ENCODE assay signal across 8 cellular contexts in the genomic region with DNA sequence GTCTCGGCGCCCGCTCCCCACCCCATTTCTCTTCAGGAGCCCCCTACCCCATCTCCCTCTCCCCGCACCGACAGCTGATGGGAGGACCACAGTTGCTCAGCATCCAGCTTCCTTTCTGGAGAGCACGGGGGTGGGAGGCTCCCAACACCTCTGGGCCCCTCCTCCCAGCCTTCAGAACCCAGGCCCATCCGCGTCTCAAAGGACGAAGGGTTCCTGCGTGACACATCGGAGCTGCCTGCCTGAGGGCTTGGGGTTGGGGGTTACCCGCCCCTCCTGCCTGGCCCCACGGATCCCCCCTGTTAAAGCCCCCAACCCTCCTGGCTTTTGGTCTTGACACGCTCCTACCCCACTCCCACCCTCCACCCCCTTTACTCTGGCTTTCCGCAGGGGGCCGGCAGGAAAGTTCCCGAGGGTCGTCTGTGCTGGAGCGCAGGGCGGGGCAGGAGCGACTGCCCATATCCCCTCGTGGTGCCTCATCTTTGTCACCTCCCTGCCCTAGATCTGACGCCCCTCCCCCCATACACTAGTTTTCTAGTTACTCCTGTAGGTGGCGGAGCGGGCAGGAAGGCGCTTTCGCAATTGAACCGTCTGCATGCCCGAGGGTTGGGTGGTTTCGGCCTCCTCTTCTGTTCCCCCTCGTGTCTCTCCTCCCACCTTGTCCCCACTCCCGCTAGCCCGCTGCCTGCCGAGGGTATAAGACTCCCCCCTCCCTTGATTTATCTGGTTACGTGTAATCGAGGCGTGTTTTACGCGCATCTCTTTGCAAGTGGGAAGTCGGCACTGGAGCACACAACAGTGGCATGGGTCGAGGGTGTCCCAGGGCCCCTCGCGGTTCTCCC. TPM values are rescaled to one million over a fixed set of nuclear protein-coding genes. Genes with fewer than 3 reads are reported as not detected.
DNase-seq lines count a peak whose midpoint lies in the region; ATAC-seq lines count a peak whose summit lies in the region.

No MANE protein-coding gene starts in this region.

- peak overlapping the region; percentile 96 for H3K27ac Mint-ChIP-seq in activated CD4-positive, alpha-beta T cell treated with anti-CD3 and anti-CD28 coated beads, Interleukin-2, amount 10 ng/mL, durations not matched to agents 7 days and 5 days

- DNase-seq in activated gamma-delta T cell treated with Interleukin-2 at 50 U/mL for 16 hours = peak; percentile 80
- no peak for DNase-seq in activated gamma-delta T cell (lab: John Stamatoyannopoulos, UW)
- peak; percentile 71 for DNase-seq in NCI-H2196 (lab: John Stamatoyannopoulos, UW; ENCODE audit: unreplicated experiment)
- peak; percentile 93 for DNase-seq in activated CD4-positive, alpha-beta T cell treated with anti-CD3 and anti-CD28 coated beads, Interleukin-2, amount 10 ng/mL, durations not matched to agents 7 days and 5 days
- peak; percentile 61 for DNase-seq in dedifferentiated amniotic fluid mesenchymal stem cell (ENCODE audit: extremely low spot score)
- DNase-seq in left lobe of liver (ENCODE audit: low spot score) = peak; percentile 78
- peak; percentile 68 to 82 for DNase-seq in stimulated activated CD4-positive, alpha-beta T cell treated with anti-CD3 and anti-CD28 coated beads, Interleukin-1b, Interleukin-23, amount 100 ng/mL, for 4 hours (ENCODE audit: low read depth in 2 of 2)

- ATAC-seq in left lobe of liver (peak; percentile 70), GM18517 (IDR thresholded peaks at IDR 0.05; ENCODE audit: unreplicated experiment) (no peak)

- peaks cover 43% of the 10 kb centered on the region for H3K4me1 Mint-ChIP-seq in activated CD4-positive, alpha-beta T cell treated with anti-CD3 and anti-CD28 coated beads, Interleukin-2, amount 10 ng/mL, durations not matched to agents 7 days and 5 days

- peaks cover 13% of the 10 kb centered on the region for H3K36me3 Mint-ChIP-seq in activated CD4-positive, alpha-beta T cell treated with anti-CD3 and anti-CD28 coated beads, Interleukin-2, amount 10 ng/mL, durations not matched to agents 7 days and 5 days (ENCODE audit: low read depth)

- peaks cover 12% of the 10 kb centered on the region for H3K27me3 Mint-ChIP-seq in activated CD4-positive, alpha-beta T cell treated with anti-CD3 and anti-CD28 coated beads, Interleukin-2, amount 10 ng/mL, durations not matched to agents 7 days and 5 days

- no peaks in the 10 kb centered on the region for H3K9me3 Mint-ChIP-seq in activated CD4-positive, alpha-beta T cell treated with anti-CD3 and anti-CD28 coated beads, Interleukin-2, amount 10 ng/mL, durations not matched to agents 7 days and 5 days

- POLR2A ChIA-PET in activated CD4-positive, alpha-beta T cell treated with anti-CD3 and anti-CD28 coated beads, Interleukin-2, amount 10 ng/mL, durations not matched to agents 7 days and 5 days (lab: Charles Lee) = interaction anchor here (0.6 kb wide), 1 partner anchor 113 kb away, joined by 3 read pairs; no protein-coding TSS in a partner anchor

- H3K4me3 Mint-ChIP-seq in activated CD4-positive, alpha-beta T cell treated with anti-CD3 and anti-CD28 coated beads, Interleukin-2, amount 10 ng/mL, durations not matched to agents 7 days and 5 days = peak overlapping the region; percentile 89

- CTCF ChIA-PET in activated CD4-positive, alpha-beta T cell treated with anti-CD3 and anti-CD28 coated beads, Interleukin-2, amount 10 ng/mL, durations not matched to agents 7 days and 5 days (lab: Charles Lee) = interaction anchor here (0.6 to 2.0 kb wide), 54 partner anchors 7 to 582 kb away, joined by 3 to 20 read pairs (median 4); partner anchors contain the start of genes FCER2, MAP2K7, RETN and SNAPC2

RNA-seq across cellular contexts. Expression of gene TRAPPC5, which starts 0.9 kb away (rescaled TPM):
- 100 to 1,000 TPM; 105 to 106 TPM for total RNA-seq in activated CD4-positive, alpha-beta T cell treated with anti-CD3 and anti-CD28 coated beads, Interleukin-2, amount 10 ng/mL, durations not matched to agents 7 days and 5 days
- total RNA-seq in left lobe of liver = 53.7 TPM

RNA-seq across cellular contexts. Expression of gene MCEMP1, which starts 4.7 kb away (rescaled TPM):
- total RNA-seq in activated CD4-positive, alpha-beta T cell treated with anti-CD3 and anti-CD28 coated beads, Interleukin-2, amount 10 ng/mL, durations not matched to agents 7 days and 5 days = not detected
- 0.18 TPM for total RNA-seq in left lobe of liver

RNA-seq across cellular contexts. Expression of gene RETN, which starts 12.7 kb away (rescaled TPM):
- not detected for total RNA-seq in activated CD4-positive, alpha-beta T cell treated with anti-CD3 and anti-CD28 coated beads, Interleukin-2, amount 10 ng/mL, durations not matched to agents 7 days and 5 days
- not detected for total RNA-seq in left lobe of liver

RNA-seq across cellular contexts. Expression of gene FCER2, which starts 20.4 kb away (rescaled TPM):
- total RNA-seq in activated CD4-positive, alpha-beta T cell treated with anti-CD3 and anti-CD28 coated beads, Interleukin-2, amount 10 ng/mL, durations not matched to agents 7 days and 5 days = under 1 TPM; 0.23 to 0.30 TPM
- total RNA-seq in left lobe of liver = 0.45 TPM

RNA-seq across cellular contexts. Expression of gene STXBP2, which starts 44.6 kb away (rescaled TPM):
- 100 to 1,000 TPM; 131 to 158 TPM for total RNA-seq in activated CD4-positive, alpha-beta T cell treated with anti-CD3 and anti-CD28 coated beads, Interleukin-2, amount 10 ng/mL, durations not matched to agents 7 days and 5 days
- total RNA-seq in left lobe of liver = 48.0 TPM
